ENCODE assay signal across 7 cellular contexts in genomic region chr16:78130950-78131349, GRCh38.
"Had no signal": no experiment of that assay in that cellular context is flagged by ENCODE, and none has a peak within 500 bp of the region (broad histone marks: within the 10 kb centered on the region; RNA-seq: fewer than 3 reads in every experiment).

No MANE protein-coding gene starts in this region.

- H3K9ac ChIP-seq: KMS-11 had no signal

- DNase-seq: IMR-90, KBM-7, KG1 had no signal

- H3K4me3 ChIP-seq: K562 had no signal

- H3K27ac ChIP-seq: HL-60, KMS-11 had no signal

- FAIRE-seq: HTR-8/SVneo, K562 had no signal

- ATAC-seq: K562 had no signal

- H3K4me2 ChIP-seq: KMS-11 had no signal
